In genomic region chr12:117587646-117588287, GRCh38 we compare ENCODE assay signal across 8 cellular contexts.
DNase-seq lines count a peak whose midpoint lies in the region; ATAC-seq and FAIRE-seq lines count a peak whose summit lies in the region.

No MANE protein-coding gene starts in this region.

- DNase-seq in DMS 273 (lab: John Stamatoyannopoulos, UW; ENCODE audit: unreplicated experiment): peak; percentile 75
- DNase-seq in HK-2 (ENCODE audit: unreplicated experiment): peak; percentile 58
- DNase-seq in RCC 7860 (ENCODE audit: low spot score): peak; percentile 29
- peak in 30 of 58 donors; percentile 0 to 41 (median 11) for DNase-seq in anterior cingulate cortex (lab: John Stamatoyannopoulos, UW)
- peak; percentile 54 for DNase-seq in inferior parietal cortex (ENCODE audit: extremely low spot score)
- DNase-seq in stimulated activated CD4-positive, alpha-beta T cell treated with anti-CD3 and anti-CD28 coated beads, Interleukin-2, amount 100 ng/mL, for 48 hours: peak; percentile 34 to 36
- DNase-seq in NCI-H226: no peak

- FAIRE-seq in RCC 7860 (lab: Jason Lieb, UNC): no peak

- no peak for ATAC-seq in GM19035 (IDR thresholded peaks at IDR 0.05; ENCODE audit: unreplicated experiment)
